In genomic region chr2:231925303-231926179, GRCh38 we compare ENCODE assay signal across 8 cellular contexts. TPM values are rescaled to one million over a fixed set of nuclear protein-coding genes. Genes with fewer than 3 reads are reported as not detected.
A peak's percentile ranks its signal among the peaks of the same experiment; 100 is the strongest.
DNase-seq lines count a peak whose midpoint lies in the region; ATAC-seq and TF ChIP-seq lines count a peak whose summit lies in the region.

No MANE protein-coding gene starts in this region.

- peak overlapping the region; percentile 10 to 49 (median 44) for H3K4me3 ChIP-seq in Peyer's patch

- H3K27ac ChIP-seq in Peyer's patch: no peak overlapping the region

- no peak overlapping the region for H3K27ac Mint-ChIP-seq in activated T-helper 2 cell treated with anti-CD3 and anti-CD28 coated beads, Interferon-gamma antibody, Interleukin-2, Interleukin-4, amounts not matched to agents 10 μg/mL and 5 μg/mL and 100 μg/mL, durations not matched to agents 14 hours and 24 hours and 36 hours
- H3K27ac Mint-ChIP-seq in natural killer cell: no peak overlapping the region

- TF ChIP-seq POLR2A in Peyer's patch (IDR thresholded peaks at IDR 0.05): no peak

- peaks cover 52% of the 10 kb centered on the region for H3K27me3 Mint-ChIP-seq in activated T-helper 2 cell treated with anti-CD3 and anti-CD28 coated beads, Interferon-gamma antibody, Interleukin-2, Interleukin-4, amounts not matched to agents 10 μg/mL and 5 μg/mL and 100 μg/mL, durations not matched to agents 14 hours and 24 hours and 36 hours (ENCODE audit: low read depth)
- peaks cover 48 to 54% of the 10 kb centered on the region in 2 donors for H3K27me3 Mint-ChIP-seq in natural killer cell (ENCODE audit: low read depth in 2 of 2)

- no peaks in the 10 kb centered on the region for H3K4me1 ChIP-seq in ES-I3 (ENCODE audit: insufficient read depth, low read length)
- peaks cover 3 to 25% (median 20%) of the 10 kb centered on the region in 4 donors for H3K4me1 ChIP-seq in Peyer's patch

- ATAC-seq in natural killer cell: peak; percentile 74 to 90 (median 88)
- no peak for ATAC-seq in HG02884 (IDR thresholded peaks at IDR 0.05; ENCODE audit: unreplicated experiment)

- H3K36me3 Mint-ChIP-seq in activated T-helper 2 cell treated with anti-CD3 and anti-CD28 coated beads, Interferon-gamma antibody, Interleukin-2, Interleukin-4, amounts not matched to agents 10 μg/mL and 5 μg/mL and 100 μg/mL, durations not matched to agents 14 hours and 24 hours and 36 hours (ENCODE audit: low read depth): no peaks in the 10 kb centered on the region
- H3K36me3 Mint-ChIP-seq in natural killer cell: no peaks in the 10 kb centered on the region

- H3K36me3 ChIP-seq in ES-I3 (ENCODE audit: insufficient read depth, low read length): no peaks in the 10 kb centered on the region
- H3K36me3 ChIP-seq in Peyer's patch: no peaks in the 10 kb centered on the region

- DNase-seq in HK-2 (ENCODE audit: unreplicated experiment): peak; percentile 89
- DNase-seq in Peyer's patch: peak; percentile 57 to 88 (median 86)
- peak; percentile 54 for DNase-seq in activated T-helper 2 cell treated with anti-CD3 and anti-CD28 coated beads, Interferon-gamma antibody, Interleukin-2, Interleukin-4, amounts not matched to agents 10 μg/mL and 5 μg/mL and 100 μg/mL, durations not matched to agents 14 hours and 24 hours and 36 hours (ENCODE audit: low spot score)
- peak; percentile 85 for DNase-seq in fibroblast of peridontal ligament (ENCODE audit: extremely low read depth)
- DNase-seq in natural killer cell: peak; percentile 71
- peak; percentile 34 to 40 for DNase-seq in stimulated activated CD8-positive, alpha-beta memory T cell treated with anti-CD3 and anti-CD28 coated beads, Interleukin-7, amount 100 ng/mL, for 48 hours (ENCODE audit: extremely low read depth in 1 of 2, low read depth in 1 of 2)

- no peaks in the 10 kb centered on the region for H3K4me1 Mint-ChIP-seq in activated T-helper 2 cell treated with anti-CD3 and anti-CD28 coated beads, Interferon-gamma antibody, Interleukin-2, Interleukin-4, amounts not matched to agents 10 μg/mL and 5 μg/mL and 100 μg/mL, durations not matched to agents 14 hours and 24 hours and 36 hours (ENCODE audit: low read depth)
- peaks cover 0 to 5% of the 10 kb centered on the region in 2 donors for H3K4me1 Mint-ChIP-seq in natural killer cell

- H3K4me3 Mint-ChIP-seq in activated T-helper 2 cell treated with anti-CD3 and anti-CD28 coated beads, Interferon-gamma antibody, Interleukin-2, Interleukin-4, amounts not matched to agents 10 μg/mL and 5 μg/mL and 100 μg/mL, durations not matched to agents 14 hours and 24 hours and 36 hours (ENCODE audit: low read depth): peak overlapping the region; percentile 26
- peak overlapping the region; percentile 52 for H3K4me3 Mint-ChIP-seq in natural killer cell

- no peaks in the 10 kb centered on the region for H3K9me3 ChIP-seq in ES-I3 (ENCODE audit: control insufficient read depth, insufficient read depth, low read length)
- H3K9me3 ChIP-seq in Peyer's patch: no peaks in the 10 kb centered on the region

- peaks cover 0 to 25% of the 10 kb centered on the region in 2 donors for H3K27me3 ChIP-seq in Peyer's patch

- TF ChIP-seq CTCF in Peyer's patch (IDR thresholded peaks at IDR 0.05) (peak; percentile 73 to 92 (median 88)), natural killer cell (IDR thresholded peaks at IDR 0.05) (peak; percentile 83)

- intact Hi-C loops in activated T-helper 2 cell treated with anti-CD3 and anti-CD28 coated beads, Interferon-gamma antibody, Interleukin-2, Interleukin-4, amounts not matched to agents 10 μg/mL and 5 μg/mL and 100 μg/mL, durations not matched to agents 14 hours and 24 hours and 36 hours (cut with micrococcal nuclease): loop anchor here (1.0 to 5.0 kb wide), 3 partner anchors 217 to 402 kb away; no protein-coding TSS in a partner anchor
- intact Hi-C loops in natural killer cell (cut with micrococcal nuclease): loop anchor here (1.0 to 5.0 kb wide), 2 partner anchors 402 to 517 kb away; no protein-coding TSS in a partner anchor

- H3K9me3 Mint-ChIP-seq in activated T-helper 2 cell treated with anti-CD3 and anti-CD28 coated beads, Interferon-gamma antibody, Interleukin-2, Interleukin-4, amounts not matched to agents 10 μg/mL and 5 μg/mL and 100 μg/mL, durations not matched to agents 14 hours and 24 hours and 36 hours: no peaks in the 10 kb centered on the region
- H3K9me3 Mint-ChIP-seq in natural killer cell: no peaks in the 10 kb centered on the region

- H3K9ac ChIP-seq in ES-I3 (ENCODE audit: low read depth, low read length): peak overlapping the region; percentile 63; the same call in 1 of the 2 replicates

RNA-seq across cellular contexts. Expression of gene NPPC, which starts 0.7 kb away (rescaled TPM):
- total RNA-seq in Peyer's patch (not detected), natural killer cell (not detected)
- 0.23 and 0.41 TPM in 2 replicates for total RNA-seq in activated T-helper 2 cell treated with anti-CD3 and anti-CD28 coated beads, Interferon-gamma antibody, Interleukin-2, Interleukin-4, amounts not matched to agents 10 μg/mL and 5 μg/mL and 100 μg/mL, durations not matched to agents 14 hours and 24 hours and 36 hours

RNA-seq across cellular contexts. Expression of gene DIS3L2, which starts 36.0 kb away (rescaled TPM):
- 100 to 1,000 TPM in 1 of 4 donors, 10 to 100 TPM in 3; 26.4 to 147 (median 58.3) TPM for total RNA-seq in Peyer's patch
- total RNA-seq in activated T-helper 2 cell treated with anti-CD3 and anti-CD28 coated beads, Interferon-gamma antibody, Interleukin-2, Interleukin-4, amounts not matched to agents 10 μg/mL and 5 μg/mL and 100 μg/mL, durations not matched to agents 14 hours and 24 hours and 36 hours: 30.2 and 33.5 TPM in 2 replicates
- total RNA-seq in natural killer cell: 10 to 100 TPM; 56.4 to 63.6 (median 59.4) TPM

Comparison
In these comparisons a context has a peak if more than half of its experiments do, and no peak if none do; other contexts are left out.
1. DNase-seq: peak in every context shown above with its lines; median percentile 89 in HK-2; 86 in Peyer's patch; 85 in fibroblast of peridontal ligament; 71 in natural killer cell; 54 in activated T-helper 2 cell treated with anti-CD3 and anti-CD28 coated beads, Interferon-gamma antibody, Interleukin-2, Interleukin-4, amounts not matched to agents 10 μg/mL and 5 μg/mL and 100 μg/mL, durations not matched to agents 14 hours and 24 hours and 36 hours; 37 in stimulated activated CD8-positive, alpha-beta memory T cell treated with anti-CD3 and anti-CD28 coated beads, Interleukin-7, amount 100 ng/mL, for 48 hours.